Comparison of ENCODE assay signal across 1 cellular context in the genomic region with DNA sequence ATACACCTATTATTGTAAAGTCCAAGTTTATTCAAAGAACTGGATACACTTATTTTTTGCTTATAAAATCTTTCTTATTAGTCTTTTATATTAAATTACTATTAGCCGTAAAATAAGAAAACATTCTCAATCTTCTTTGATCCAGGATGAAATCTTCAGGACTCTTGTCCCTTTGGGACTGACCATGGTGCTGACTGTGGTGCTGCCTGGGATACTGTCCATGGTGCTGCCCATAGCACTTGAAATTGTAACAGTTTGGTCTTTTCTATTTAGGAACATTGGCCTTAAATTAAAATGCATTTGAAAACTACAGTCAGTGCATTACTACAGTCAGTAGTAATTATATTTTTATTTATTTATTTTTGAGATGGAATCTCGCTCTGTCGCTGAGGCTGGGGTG. TPM values are rescaled to one million over a fixed set of nuclear protein-coding genes. Genes with fewer than 3 reads are reported as not detected.
"Had no signal": no experiment of that assay in that cellular context is flagged by ENCODE, and none has a peak within 500 bp of the region (broad histone marks: within the 10 kb centered on the region; RNA-seq: fewer than 3 reads in every experiment).

No MANE protein-coding gene starts in this region.

RNA-seq across cellular contexts. Expression of a gene that starts 53.0 kb away (rescaled TPM):
- total RNA-seq: ascending aorta had no signal
